17 cellular contexts compared by ENCODE assay signal in genomic region chr10:77472146-77472545, GRCh38.
A peak's percentile ranks its signal among the peaks of the same experiment; 100 is the strongest.
DNase-seq lines count a peak whose midpoint lies in the region; ATAC-seq and TF ChIP-seq lines count a peak whose summit lies in the region.
"Had no signal": no experiment of that assay in that cellular context is flagged by ENCODE, and none has a peak within 500 bp of the region (broad histone marks: within the 10 kb centered on the region; RNA-seq: fewer than 3 reads in every experiment).

No MANE protein-coding gene starts in this region.

- TF ChIP-seq CTCF in IMR-90 (conservative IDR thresholded peaks at IDR 0.05; ENCODE audit: low read depth, low read length): no peak
- TF ChIP-seq CTCF in WTC11 (IDR thresholded peaks at IDR 0.05): no peak
- no peak for TF ChIP-seq CTCF in HFFc6 (IDR thresholded peaks at IDR 0.05)

- no peaks in the 10 kb centered on the region for H3K36me3 Mint-ChIP-seq in naive thymus-derived CD4-positive, alpha-beta T cell
- no peaks in the 10 kb centered on the region for H3K36me3 Mint-ChIP-seq in WTC11
- H3K36me3 Mint-ChIP-seq in HFFc6 (ENCODE audit: low read depth): peaks cover 7% of the 10 kb centered on the region; the same call in 1 of the 2 replicates
- H3K36me3 Mint-ChIP-seq: CD4-positive, CD25-positive, alpha-beta regulatory T cell; CD8-positive, alpha-beta memory T cell had no signal

- H3K36me3 ChIP-seq in BLaER1 (no peaks in the 10 kb centered on the region), IMR-90 (ENCODE audit: control insufficient read depth, insufficient read depth, low read length) (no peaks in the 10 kb centered on the region)
- no peaks in the 10 kb centered on the region for H3K36me3 ChIP-seq in naive thymus-derived CD4-positive, alpha-beta T cell (ENCODE audit: control insufficient read depth in 2 of 3, insufficient read depth in 3 of 3, low read length in 3 of 3)
- H3K36me3 ChIP-seq: HAP-1 had no signal

- no peak overlapping the region for H3K18ac ChIP-seq in IMR-90 (ENCODE audit: low read depth, low read length)

- peaks cover 11% of the 10 kb centered on the region for H3K9me1 ChIP-seq in IMR-90 (ENCODE audit: insufficient read depth, low read length)

- no peak for TF ChIP-seq RAD21 in IMR-90 (IDR thresholded peaks at IDR 0.05; ENCODE audit: low read length)

- H3K27me3 Mint-ChIP-seq in naive thymus-derived CD4-positive, alpha-beta T cell: peaks cover 0 to 5% (median 4%) of the 10 kb centered on the region in 5 donors
- H3K27me3 Mint-ChIP-seq in WTC11 (ENCODE audit: low read depth) (no peaks in the 10 kb centered on the region), HFFc6 (ENCODE audit: insufficient read depth) (peaks cover 7% of the 10 kb centered on the region)

- H3K27ac ChIP-seq in BLaER1 (no peak overlapping the region), IMR-90 (ENCODE audit: insufficient read depth, low read length) (no peak overlapping the region)
- no peak overlapping the region for H3K27ac ChIP-seq in naive thymus-derived CD4-positive, alpha-beta T cell (ENCODE audit: low read depth, low read length)
- H3K27ac ChIP-seq: KMS-11 had no signal

- DNase-seq in DMS53 treated with DMSO at 0.1 percent for 48 hours (lab: John Stamatoyannopoulos, UW; ENCODE audit: unreplicated experiment): peak; percentile 63
- no peak for DNase-seq in IMR-90
- DNase-seq in naive thymus-derived CD4-positive, alpha-beta T cell: no peak
- DNase-seq in WTC11 (ENCODE audit: low spot score): no peak
- no peak for DNase-seq in posterior vena cava (ENCODE audit: low spot score)
- no peak for DNase-seq in HFFc6
- DNase-seq: 8988T; C1 segment of cervical spinal cord; CD4-positive, CD25-positive, alpha-beta regulatory T cell; CD8-positive, alpha-beta memory T cell; COR-L47; DMS 273 treated with DMSO at 0.1 percent for 48 hours; GDM1 had no signal

- peak overlapping the region; percentile 83 for H2BK5ac ChIP-seq in IMR-90 (ENCODE audit: low read depth, low read length, poor library complexity, severe bottlenecking)

- H3K4me1 ChIP-seq in BLaER1 (peaks cover 81% of the 10 kb centered on the region), IMR-90 (ENCODE audit: control insufficient read depth, insufficient read depth, low read length) (no peaks in the 10 kb centered on the region; the same call in 1 of the 2 replicates)
- no peaks in the 10 kb centered on the region for H3K4me1 ChIP-seq in naive thymus-derived CD4-positive, alpha-beta T cell (ENCODE audit: control insufficient read depth in 2 of 2, insufficient read depth in 2 of 2, low read length in 2 of 2)
- H3K4me1 ChIP-seq: HAP-1 had no signal

- no peak overlapping the region for H3K4me3 Mint-ChIP-seq in naive thymus-derived CD4-positive, alpha-beta T cell
- H3K4me3 Mint-ChIP-seq in WTC11 (no peak overlapping the region), HFFc6 (no peak overlapping the region)
- H3K4me3 Mint-ChIP-seq: CD4-positive, CD25-positive, alpha-beta regulatory T cell; CD8-positive, alpha-beta memory T cell; GM23338 had no signal

- TF ChIP-seq POLR2A in IMR-90 (IDR thresholded peaks at IDR 0.05; ENCODE audit: low read depth, low read length): no peak

- H3K9me3 Mint-ChIP-seq in naive thymus-derived CD4-positive, alpha-beta T cell: peaks cover 0 to 2% (median 0%) of the 10 kb centered on the region in 11 donors
- no peaks in the 10 kb centered on the region for H3K9me3 Mint-ChIP-seq in WTC11
- no peaks in the 10 kb centered on the region for H3K9me3 Mint-ChIP-seq in HFFc6
- H3K9me3 Mint-ChIP-seq: CD8-positive, alpha-beta memory T cell; GM23338 had no signal

- no peak overlapping the region for H4K8ac ChIP-seq in IMR-90 (ENCODE audit: low read depth in 2 of 2, low read length in 2 of 2)

- H2BK20ac ChIP-seq in IMR-90 (ENCODE audit: low read depth, low read length): no peak overlapping the region

- in situ Hi-C loops in IMR-90 (cut with MboI; ENCODE audit: low sequenced_read_pairs): no loop called here

- H4K91ac ChIP-seq in IMR-90 (ENCODE audit: insufficient read depth, low read depth, low read length): no peak overlapping the region

- dilution Hi-C loops in IMR-90 (cut with HindIII; ENCODE audit: low sequenced_read_pairs, unreplicated experiment): no loop called here

- POLR2A ChIA-PET in IMR-90 (lab: Charles Lee; ENCODE audit: unreplicated experiment): no interaction called here
- POLR2A ChIA-PET in naive thymus-derived CD4-positive, alpha-beta T cell (lab: Charles Lee): no interaction called here
- POLR2A ChIA-PET in WTC11 (lab: Charles Lee): no interaction called here

- intact Hi-C loops in IMR-90 (cut with micrococcal nuclease): no loop called here
- intact Hi-C loops in naive thymus-derived CD4-positive, alpha-beta T cell (cut with micrococcal nuclease): no loop called here
- intact Hi-C loops in posterior vena cava (cut with DNase I): no loop called here

- H2AFZ ChIP-seq in IMR-90 (replicated peaks; ENCODE audit: low read length, poor library complexity): no peak overlapping the region
- H2AFZ ChIP-seq: GM23338 had no signal

- no peak overlapping the region for H3K27ac Mint-ChIP-seq in naive thymus-derived CD4-positive, alpha-beta T cell
- H3K27ac Mint-ChIP-seq in WTC11: no peak overlapping the region
- H3K27ac Mint-ChIP-seq in HFFc6: no peak overlapping the region
- H3K27ac Mint-ChIP-seq: CD4-positive, CD25-positive, alpha-beta regulatory T cell; CD8-positive, alpha-beta memory T cell; GM23338 had no signal

- no peak overlapping the region for H3K23ac ChIP-seq in IMR-90 (ENCODE audit: low read depth, low read length)

- peaks cover 0 to 9% of the 10 kb centered on the region in 2 experiments; a peak in 2 of 4 replicates for H3K79me1 ChIP-seq in IMR-90 (ENCODE audit: low read depth in 1 of 2, low read length in 2 of 2)

- H2AK9ac ChIP-seq in IMR-90 (replicated peaks; ENCODE audit: low read depth, low read length, poor library complexity): no peak overlapping the region

- CTCF ChIA-PET in IMR-90 (lab: Yijun Ruan, JAX) (no interaction called here), WTC11 (lab: Charles Lee) (no interaction called here)
- CTCF ChIA-PET in naive thymus-derived CD4-positive, alpha-beta T cell (lab: Charles Lee): no interaction called here

- ATAC-seq in IMR-90 (ENCODE audit: low read depth): no peak
- peak; percentile 27 for ATAC-seq in naive thymus-derived CD4-positive, alpha-beta T cell
- no peak for ATAC-seq in WTC11
- ATAC-seq: GM23338 had no signal

- H2AK5ac ChIP-seq in IMR-90 (ENCODE audit: low read depth, low read length): peak overlapping the region; percentile 82

- H3K4me2 ChIP-seq in BLaER1 (peak overlapping the region; percentile 93), IMR-90 (ENCODE audit: low read depth, low read length) (no peak overlapping the region)
- H3K4me2 ChIP-seq: GM23338, KMS-11 had no signal

- no peaks in the 10 kb centered on the region for H3K4me1 Mint-ChIP-seq in naive thymus-derived CD4-positive, alpha-beta T cell
- H3K4me1 Mint-ChIP-seq in WTC11 (peaks cover 3% of the 10 kb centered on the region; the same call in 1 of the 2 replicates), HFFc6 (ENCODE audit: low read depth) (peaks cover 20% of the 10 kb centered on the region)
- H3K4me1 Mint-ChIP-seq: CD4-positive, CD25-positive, alpha-beta regulatory T cell; CD8-positive, alpha-beta memory T cell had no signal

- WGBS in IMR-90 (ENCODE audit: extremely low coverage in 2 of 2, insufficient read length in 1 of 2), 2 experiments: 100% methylated on average over 1 of the region's 2 CpGs; no CpG with 5 or more reads in 1 of the 2 experiments

- H3K9ac ChIP-seq in BLaER1: no peak overlapping the region
- H3K9ac ChIP-seq in IMR-90 (ENCODE audit: low read depth, low read length): no peak overlapping the region
- H3K9ac ChIP-seq: KMS-11 had no signal

- no peak overlapping the region for H4K5ac ChIP-seq in IMR-90 (ENCODE audit: low read depth, low read length)

- H3K4me3 ChIP-seq in BLaER1 (no peak overlapping the region), IMR-90 (ENCODE audit: insufficient read depth, low read depth, low read length) (no peak overlapping the region)
- no peak overlapping the region for H3K4me3 ChIP-seq in naive thymus-derived CD4-positive, alpha-beta T cell (ENCODE audit: low read length)
- H3K4me3 ChIP-seq: GM23338, HAP-1 had no signal

- no peak overlapping the region for H3K4ac ChIP-seq in IMR-90 (ENCODE audit: low read depth, low read length)

- H3K27me3 ChIP-seq in BLaER1: no peaks in the 10 kb centered on the region
- no peaks in the 10 kb centered on the region for H3K27me3 ChIP-seq in IMR-90 (ENCODE audit: control insufficient read depth, insufficient read depth, low read length)
- H3K27me3 ChIP-seq in naive thymus-derived CD4-positive, alpha-beta T cell (ENCODE audit: control insufficient read depth in 2 of 2, insufficient read depth in 2 of 2, low read length in 2 of 2): no peaks in the 10 kb centered on the region

- no peaks in the 10 kb centered on the region for H3K9me3 ChIP-seq in BLaER1
- no peaks in the 10 kb centered on the region for H3K9me3 ChIP-seq in IMR-90 (ENCODE audit: control insufficient read depth, insufficient read depth, low read length)
- no peaks in the 10 kb centered on the region for H3K9me3 ChIP-seq in naive thymus-derived CD4-positive, alpha-beta T cell (ENCODE audit: control insufficient read depth in 2 of 3, low read length in 3 of 3)
- H3K9me3 ChIP-seq: HAP-1 had no signal

- no peak overlapping the region for H3K14ac ChIP-seq in IMR-90 (replicated peaks; ENCODE audit: low read depth, low read length)

- H3K56ac ChIP-seq in IMR-90 (ENCODE audit: extremely low read depth, insufficient read depth, low read length): no peak overlapping the region

- H2BK15ac ChIP-seq in IMR-90 (ENCODE audit: low read depth, low read length): 0 out of 3 replicates have a peak overlapping the region, but pooled peaks have one; percentile 1

- no peaks in the 10 kb centered on the region for H4K20me1 ChIP-seq in BLaER1
- no peaks in the 10 kb centered on the region for H4K20me1 ChIP-seq in IMR-90 (ENCODE audit: insufficient read depth, low read length)

- no TSS peak for BruUV-seq in IMR-90 (replicated peaks; lab: Mats Ljungman, UMichigan)

- H2BK120ac ChIP-seq in IMR-90 (ENCODE audit: low read depth, low read length): no peak overlapping the region

TF ChIP-seq in IMR-90, 13 proteins besides CTCF, POLR2A, EP300 and RAD21 (continues in another document):
- TF ChIP-seq MAFK (IDR thresholded peaks at IDR 0.05; ENCODE audit: low read depth, low read length) (no peak), RFX5 (IDR thresholded peaks at IDR 0.05; ENCODE audit: low read depth, low read length) (no peak), NFE2L2 (IDR thresholded peaks at IDR 0.05; ENCODE audit: low read depth, low read length) (no peak), MAZ (IDR thresholded peaks at IDR 0.05; ENCODE audit: borderline replicate concordance, low read depth, low read length) (no peak), CEBPB (IDR thresholded peaks at IDR 0.05; ENCODE audit: low read depth, low read length) (no peak)

TF ChIP-seq in WTC11, 78 proteins besides CTCF, POLR2A, EP300 and RAD21 (continues in another document):
- TF ChIP-seq FOXK1 (CRISPR knock-in tag; IDR thresholded peaks at IDR 0.05) (no peak), CREB1 (CRISPR knock-in tag; IDR thresholded peaks at IDR 0.05) (no peak), EMX1 (CRISPR knock-in tag; IDR thresholded peaks at IDR 0.05) (no peak)
